In genomic region chr3:149336925-149337324, GRCh38 we compare ENCODE assay signal across 27 cellular contexts. TPM values are rescaled to one million over a fixed set of nuclear protein-coding genes. Genes with fewer than 3 reads are reported as not detected.
A peak's percentile ranks its signal among the peaks of the same experiment; 100 is the strongest.
DNase-seq lines count a peak whose midpoint lies in the region; ATAC-seq and TF ChIP-seq lines count a peak whose summit lies in the region.
"Had no signal": no experiment of that assay in that cellular context is flagged by ENCODE, and none has a peak within 500 bp of the region (broad histone marks: within the 10 kb centered on the region; RNA-seq: fewer than 3 reads in every experiment).

No MANE protein-coding gene starts in this region.

- CTCF ChIA-PET in naive thymus-derived CD4-positive, alpha-beta T cell (lab: Charles Lee): no interaction called here

- peaks cover 0 to 3% (median 0%) of the 10 kb centered on the region in 11 donors for H3K9me3 Mint-ChIP-seq in naive thymus-derived CD4-positive, alpha-beta T cell
- H3K9me3 Mint-ChIP-seq: activated naive CD8-positive, alpha-beta T cell treated with anti-CD3 and anti-CD28 coated beads, Interleukin-2, amount 10 ng/mL, durations not matched to agents 7 days and 5 days; central memory CD8-positive, alpha-beta T cell; nephron; stimulated activated naive CD8-positive, alpha-beta T cell treated with anti-CD3 and anti-CD28 coated beads, Interleukin-15, amount 100 ng/mL, for 72 hours had no signal

- no peaks in the 10 kb centered on the region for H3K36me3 ChIP-seq in left ventricle myocardium inferior
- no peaks in the 10 kb centered on the region for H3K36me3 ChIP-seq in skeletal muscle tissue (ENCODE audit: control insufficient read depth in 3 of 3, insufficient read depth in 3 of 3, low read length in 3 of 3)
- no peaks in the 10 kb centered on the region for H3K36me3 ChIP-seq in upper lobe of left lung
- no peaks in the 10 kb centered on the region for H3K36me3 ChIP-seq in naive thymus-derived CD4-positive, alpha-beta T cell (ENCODE audit: control insufficient read depth in 2 of 3, insufficient read depth in 3 of 3, low read length in 3 of 3)
- H3K36me3 ChIP-seq: BLaER1 treated with 17β-estradiol and CSF1 and Interleukin-3, amounts not matched to agents 10 nM and 100 nM; tibial nerve had no signal

- no peaks in the 10 kb centered on the region for H3K9me3 ChIP-seq in left ventricle myocardium inferior (replicated peaks)
- no peaks in the 10 kb centered on the region for H3K9me3 ChIP-seq in skeletal muscle tissue (ENCODE audit: control insufficient read depth in 3 of 3, low read length in 3 of 3)
- no peaks in the 10 kb centered on the region for H3K9me3 ChIP-seq in upper lobe of left lung
- H3K9me3 ChIP-seq in naive thymus-derived CD4-positive, alpha-beta T cell (ENCODE audit: control insufficient read depth in 2 of 3, low read length in 3 of 3): no peaks in the 10 kb centered on the region
- H3K9me3 ChIP-seq: tibial nerve had no signal

- TF ChIP-seq POLR2A in upper lobe of left lung (IDR thresholded peaks at IDR 0.05): no peak

- DNase-seq in EH (ENCODE audit: low read depth) (peak; percentile 48), RPMI7951 (ENCODE audit: low read depth) (peak; percentile 21), left ventricle myocardium inferior (no peak), upper lobe of left lung (no peak), glomerular visceral epithelial cell (ENCODE audit: extremely low spot score) (no peak), NCI-H1105 (lab: John Stamatoyannopoulos, UW) (no peak)
- no peak for DNase-seq in naive thymus-derived CD4-positive, alpha-beta T cell
- DNase-seq: activated CD4-positive, alpha-beta T cell treated with anti-CD3 and anti-CD28 coated beads, Interleukin-2, amount 50 U/mL, for 1 hour; activated CD4-positive, CD25-positive, alpha-beta regulatory T cell; activated gamma-delta T cell treated with Interleukin-2 at 50 U/mL for 16 hours; activated naive CD8-positive, alpha-beta T cell treated with anti-CD3 and anti-CD28 coated beads, Interleukin-2, amount 10 ng/mL, durations not matched to agents 7 days and 5 days; activated T-cell treated with anti-CD3 and anti-CD28 coated beads, Interleukin-2, amount 50 U/mL, for 48 hours; DMS153; foreskin melanocyte; HCEC 1CT; NCI-H774; retina; stimulated activated naive CD8-positive, alpha-beta T cell treated with anti-CD3 and anti-CD28 coated beads, Interleukin-15, amount 100 ng/mL, for 72 hours; T-helper 17 cell had no signal

- no peak overlapping the region for H3K4me3 ChIP-seq in left ventricle myocardium inferior
- no peak overlapping the region for H3K4me3 ChIP-seq in skeletal muscle tissue (ENCODE audit: low read length in 3 of 3)
- no peak overlapping the region for H3K4me3 ChIP-seq in upper lobe of left lung
- H3K4me3 ChIP-seq in naive thymus-derived CD4-positive, alpha-beta T cell (ENCODE audit: low read length): no peak overlapping the region
- H3K4me3 ChIP-seq: BLaER1 treated with 17β-estradiol and CSF1 and Interleukin-3, amounts not matched to agents 10 nM and 100 nM; hepatocyte; SK-N-MC; tibial nerve had no signal

- H3K4me3 Mint-ChIP-seq in naive thymus-derived CD4-positive, alpha-beta T cell: no peak overlapping the region
- H3K4me3 Mint-ChIP-seq: activated naive CD8-positive, alpha-beta T cell treated with anti-CD3 and anti-CD28 coated beads, Interleukin-2, amount 10 ng/mL, durations not matched to agents 7 days and 5 days; central memory CD8-positive, alpha-beta T cell; nephron; stimulated activated naive CD8-positive, alpha-beta T cell treated with anti-CD3 and anti-CD28 coated beads, Interleukin-15, amount 100 ng/mL, for 72 hours; T-helper 17 cell had no signal

- TF ChIP-seq EP300 in upper lobe of left lung (IDR thresholded peaks at IDR 0.05): no peak

- H3K27me3 ChIP-seq in left ventricle myocardium inferior (ENCODE audit: low read depth) (no peaks in the 10 kb centered on the region), skeletal muscle tissue (ENCODE audit: control insufficient read depth in 3 of 3, insufficient read depth in 3 of 3, low read length in 3 of 3) (no peaks in the 10 kb centered on the region), upper lobe of left lung (no peaks in the 10 kb centered on the region)
- H3K27me3 ChIP-seq in naive thymus-derived CD4-positive, alpha-beta T cell (ENCODE audit: control insufficient read depth in 2 of 2, insufficient read depth in 2 of 2, low read length in 2 of 2): no peaks in the 10 kb centered on the region
- H3K27me3 ChIP-seq: BLaER1 treated with 17β-estradiol and CSF1 and Interleukin-3, amounts not matched to agents 10 nM and 100 nM; hepatocyte; tibial nerve had no signal

- H3K9ac ChIP-seq in skeletal muscle tissue (ENCODE audit: low read depth in 1 of 3, low read length in 3 of 3): no peak overlapping the region
- H3K9ac ChIP-seq: BLaER1 treated with 17β-estradiol and CSF1 and Interleukin-3, amounts not matched to agents 10 nM and 100 nM had no signal

- no peak overlapping the region for H3K27ac Mint-ChIP-seq in naive thymus-derived CD4-positive, alpha-beta T cell
- H3K27ac Mint-ChIP-seq: activated naive CD8-positive, alpha-beta T cell treated with anti-CD3 and anti-CD28 coated beads, Interleukin-2, amount 10 ng/mL, durations not matched to agents 7 days and 5 days; nephron; stimulated activated naive CD8-positive, alpha-beta T cell treated with anti-CD3 and anti-CD28 coated beads, Interleukin-15, amount 100 ng/mL, for 72 hours; T-helper 17 cell had no signal

- peaks cover 15 to 24% (median 20%) of the 10 kb centered on the region in 5 donors for H3K27me3 Mint-ChIP-seq in naive thymus-derived CD4-positive, alpha-beta T cell

- peak overlapping the region; percentile 85 for H3K27ac ChIP-seq in left ventricle myocardium inferior (replicated peaks)
- H3K27ac ChIP-seq in skeletal muscle tissue (ENCODE audit: low read depth, low read length): peak overlapping the region; percentile 23
- peak overlapping the region in 1 of 4 donors; percentile 0 for H3K27ac ChIP-seq in upper lobe of left lung
- no peak overlapping the region for H3K27ac ChIP-seq in naive thymus-derived CD4-positive, alpha-beta T cell (ENCODE audit: low read depth, low read length)
- H3K27ac ChIP-seq: hepatocyte, RWPE1, SK-N-MC had no signal

- intact Hi-C loops in left ventricle myocardium inferior (cut with micrococcal nuclease): no loop called here
- intact Hi-C loops in naive thymus-derived CD4-positive, alpha-beta T cell (cut with micrococcal nuclease): no loop called here

- no peak for ATAC-seq in upper lobe of left lung (ENCODE audit: low FRiP score in 2 of 2)
- no peak for ATAC-seq in naive thymus-derived CD4-positive, alpha-beta T cell
- ATAC-seq: stimulated activated naive CD8-positive, alpha-beta T cell treated with anti-CD3 and anti-CD28 coated beads, Interleukin-15, amount 100 ng/mL, for 72 hours; T-helper 17 cell had no signal

- H3K4me1 ChIP-seq in left ventricle myocardium inferior (peaks cover 60% of the 10 kb centered on the region), skeletal muscle tissue (ENCODE audit: control insufficient read depth in 3 of 3, insufficient read depth in 3 of 3, low read length in 3 of 3) (peaks cover 10 to 18% (median 10%) of the 10 kb centered on the region in 3 donors), upper lobe of left lung (peaks cover 14 to 33% (median 21%) of the 10 kb centered on the region in 4 donors)
- no peaks in the 10 kb centered on the region for H3K4me1 ChIP-seq in naive thymus-derived CD4-positive, alpha-beta T cell (ENCODE audit: control insufficient read depth in 2 of 2, insufficient read depth in 2 of 2, low read length in 2 of 2)

- H3K4me1 Mint-ChIP-seq in naive thymus-derived CD4-positive, alpha-beta T cell: peaks cover 0 to 3% (median 0%) of the 10 kb centered on the region in 7 donors
- H3K4me1 Mint-ChIP-seq: activated naive CD8-positive, alpha-beta T cell treated with anti-CD3 and anti-CD28 coated beads, Interleukin-2, amount 10 ng/mL, durations not matched to agents 7 days and 5 days; central memory CD8-positive, alpha-beta T cell; stimulated activated naive CD8-positive, alpha-beta T cell treated with anti-CD3 and anti-CD28 coated beads, Interleukin-15, amount 100 ng/mL, for 72 hours; T-helper 17 cell had no signal

- POLR2A ChIA-PET in naive thymus-derived CD4-positive, alpha-beta T cell (lab: Charles Lee): no interaction called here

- no peaks in the 10 kb centered on the region for H3K36me3 Mint-ChIP-seq in naive thymus-derived CD4-positive, alpha-beta T cell

- TF ChIP-seq CTCF in left ventricle myocardium inferior (IDR thresholded peaks at IDR 0.05; ENCODE audit: borderline replicate concordance) (no peak), upper lobe of left lung (IDR thresholded peaks at IDR 0.05) (no peak)

RNA-seq across cellular contexts. Expression of gene TM4SF18, which starts 3.5 kb away (rescaled TPM):
- total RNA-seq in RPMI7951 (2014; rRNA removed; shearing (Covaris generic)): 5.2 and 5.8 TPM in 2 replicates
- 11.2 TPM for total RNA-seq in left ventricle myocardium inferior
- total RNA-seq in skeletal muscle tissue: 6.3 TPM
- 10 to 100 TPM in 1 of 6 donors, 1 to 10 TPM in 3, under 1 TPM in 2; 0.55 to 16.6 (median 2.5) TPM for total RNA-seq in upper lobe of left lung
- total RNA-seq in naive thymus-derived CD4-positive, alpha-beta T cell: not detected
- polyA plus RNA-seq in naive thymus-derived CD4-positive, alpha-beta T cell: not detected
- total RNA-seq: activated naive CD8-positive, alpha-beta T cell treated with anti-CD3 and anti-CD28 coated beads, Interleukin-2, amount 10 ng/mL, durations not matched to agents 7 days and 5 days; T-helper 17 cell had no signal

RNA-seq across cellular contexts. Expression of gene TM4SF1, which starts 40.5 kb away (rescaled TPM):
- 87.2 and 94.1 TPM in 2 replicates for total RNA-seq in RPMI7951 (2014; rRNA removed; shearing (Covaris generic))
- total RNA-seq in left ventricle myocardium inferior (103 TPM), skeletal muscle tissue (81.4 TPM), upper lobe of left lung (100 to 1,000 TPM in 4 of 6 donors, 10 to 100 TPM in 2; 40.9 to 337 (median 197) TPM)
- not detected for total RNA-seq in naive thymus-derived CD4-positive, alpha-beta T cell
- not detected for polyA plus RNA-seq in naive thymus-derived CD4-positive, alpha-beta T cell
- total RNA-seq: activated naive CD8-positive, alpha-beta T cell treated with anti-CD3 and anti-CD28 coated beads, Interleukin-2, amount 10 ng/mL, durations not matched to agents 7 days and 5 days had no signal

Comparison
In these comparisons a context has a peak if more than half of its experiments do, and no peak if none do; other contexts are left out.
1. DNase-seq: peak in EH (single experiment) and RPMI7951 (single experiment); none in left ventricle myocardium inferior (single experiment), upper lobe of left lung (0 of 2), glomerular visceral epithelial cell (single experiment), naive thymus-derived CD4-positive, alpha-beta T cell (0 of 9) and NCI-H1105 (single experiment).
2. RNA of gene TM4SF1, which starts 40.5 kb away (total RNA-seq): 40.9 to 337 TPM in upper lobe of left lung, 103 TPM in left ventricle myocardium inferior (single experiment), 87.2 to 94.1 TPM in RPMI7951 and 81.4 TPM in skeletal muscle tissue (single experiment); not detected in naive thymus-derived CD4-positive, alpha-beta T cell; every median in the first group is over 10 times any median in the second.